17 cellular contexts compared by ENCODE assay signal in the genomic region with DNA sequence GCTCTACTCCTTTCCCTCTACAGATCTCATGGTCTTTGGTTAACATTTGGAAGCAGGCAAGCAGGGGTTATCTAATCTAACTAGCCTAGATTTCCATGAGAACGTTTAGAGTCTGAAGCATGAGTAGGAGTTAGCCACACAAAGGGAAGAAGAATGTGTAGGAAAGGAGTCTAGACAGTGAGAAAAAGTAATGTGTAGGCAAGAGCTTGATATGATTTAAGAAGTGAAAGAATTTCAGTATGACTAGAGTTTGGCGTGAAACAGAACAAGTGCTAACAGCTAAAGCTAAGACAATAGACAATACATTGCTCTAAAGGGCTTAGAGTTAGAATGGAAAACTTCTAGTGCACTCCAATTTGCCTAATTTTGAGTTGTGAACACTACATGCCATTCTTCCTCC. TPM values are rescaled to one million over a fixed set of nuclear protein-coding genes. Genes with fewer than 3 reads are reported as not detected.
DNase-seq lines count a peak whose midpoint lies in the region; ATAC-seq and TF ChIP-seq lines count a peak whose summit lies in the region.
"Had no signal": no experiment of that assay in that cellular context is flagged by ENCODE, and none has a peak within 500 bp of the region (broad histone marks: within the 10 kb centered on the region; RNA-seq: fewer than 3 reads in every experiment).

No MANE protein-coding gene starts in this region.

- H4K20me1 ChIP-seq in mammary epithelial cell (ENCODE audit: insufficient read depth, low read length) (no peaks in the 10 kb centered on the region), smooth muscle cell (ENCODE audit: low read depth) (no peaks in the 10 kb centered on the region)

- dilution Hi-C loops in mammary epithelial cell (cut with HindIII; ENCODE audit: low sequenced_read_pairs), result no loop called here

- H3K14ac ChIP-seq in neuronal stem cell (ENCODE audit: low read length), result no peak overlapping the region

- POLR2A ChIA-PET in MCF 10A (lab: Yijun Ruan, JAX), result interaction anchor here (1.2 to 1.5 kb wide), 2 partner anchors 8 to 9 kb away, joined by 3 read pairs; no protein-coding TSS in a partner anchor

- H3K79me2 ChIP-seq in mammary epithelial cell (ENCODE audit: insufficient read depth, low read length), result no peaks in the 10 kb centered on the region
- no peaks in the 10 kb centered on the region for H3K79me2 ChIP-seq in smooth muscle cell (ENCODE audit: low read depth)
- H3K79me2 ChIP-seq: hepatocyte had no signal

- H2BK15ac ChIP-seq in neuronal stem cell (ENCODE audit: low read length), result no peak overlapping the region

- WGBS in mammary epithelial cell (ENCODE audit: low coverage, missing lambda C conversion rate), result 25% methylated on average over 2 of the region's 2 CpGs
- WGBS in smooth muscle cell (ENCODE audit: low lambda C conversion rate), result 23% methylated on average over 2 of the region's 2 CpGs
- WGBS in neuronal stem cell (ENCODE audit: extremely low coverage in 2 of 2, insufficient read length in 2 of 2, insufficient replicate concordance in 1 of 2), 2 donors, result no CpG with 5 or more reads among the region's 2 CpGs

- intact Hi-C loops in mammary epithelial cell (cut with micrococcal nuclease) (no loop called here), MCF 10A (cut with micrococcal nuclease) (no loop called here)

- H3K4me1 ChIP-seq in mammary epithelial cell (ENCODE audit: insufficient read depth, low read length) (no peaks in the 10 kb centered on the region), smooth muscle cell (ENCODE audit: low read depth) (no peaks in the 10 kb centered on the region), neuronal stem cell (ENCODE audit: control insufficient read depth in 2 of 2, insufficient read depth in 1 of 2, low read depth in 1 of 2, low read length in 2 of 2) (no peaks in the 10 kb centered on the region)
- H3K4me1 ChIP-seq: suprapubic skin had no signal

- H3K18ac ChIP-seq in neuronal stem cell (ENCODE audit: low read length), result no peak overlapping the region

- no peaks in the 10 kb centered on the region for H3K79me1 ChIP-seq in neuronal stem cell (ENCODE audit: low read depth, low read length)

- H3K4me3 Mint-ChIP-seq in MCF 10A (ENCODE audit: unreplicated experiment), result no peak overlapping the region
- H3K4me3 Mint-ChIP-seq: activated CD4-positive, alpha-beta T cell treated with anti-CD3 and anti-CD28 coated beads for 36 hours; CD4-positive, alpha-beta T cell; T-helper 1 cell treated with Interleukin-12 subunit alpha and Interleukin-12 subunit beta and Interleukin-4 antibody, amounts not matched to agents 30 μg/mL and 1 μg/mL, for 36 hours had no signal

- H3K4me1 Mint-ChIP-seq in MCF 10A (ENCODE audit: insufficient read depth, unreplicated experiment), result peaks cover 18% of the 10 kb centered on the region
- H3K4me1 Mint-ChIP-seq: activated CD4-positive, alpha-beta T cell treated with anti-CD3 and anti-CD28 coated beads for 36 hours had no signal

- no peaks in the 10 kb centered on the region for H3K9me3 ChIP-seq in mammary epithelial cell (replicated peaks; ENCODE audit: insufficient read depth, low read length)
- no peaks in the 10 kb centered on the region for H3K9me3 ChIP-seq in smooth muscle cell (replicated peaks; ENCODE audit: low read depth)
- H3K9me3 ChIP-seq in neuronal stem cell (replicated peaks in 1 of 2; ENCODE audit: control insufficient read depth in 2 of 2, insufficient read depth in 1 of 2, low read depth in 1 of 2, low read length in 2 of 2), result no peaks in the 10 kb centered on the region
- H3K9me3 ChIP-seq: suprapubic skin had no signal

- H3K36me3 Mint-ChIP-seq in MCF 10A (ENCODE audit: insufficient read depth, unreplicated experiment), result no peaks in the 10 kb centered on the region

- H3F3A ChIP-seq in smooth muscle cell (ENCODE audit: low read depth), result no peaks in the 10 kb centered on the region

- BruUV-seq in mammary epithelial cell (replicated peaks; lab: Mats Ljungman, UMichigan) (no TSS peak), MCF 10A (replicated peaks; lab: Mats Ljungman, UMichigan) (no TSS peak)

- H3K4me3 ChIP-seq in mammary epithelial cell (replicated peaks in 1 of 3; ENCODE audit: insufficient read depth in 1 of 3, low read depth in 2 of 3, low read length in 3 of 3) (no peak overlapping the region), smooth muscle cell (no peak overlapping the region), neuronal stem cell (ENCODE audit: low read length in 2 of 2) (no peak overlapping the region)
- H3K4me3 ChIP-seq: hepatocyte, suprapubic skin had no signal

- H3K23ac ChIP-seq in neuronal stem cell (ENCODE audit: low read depth, low read length, poor library complexity), result no peak overlapping the region

- CTCF ChIA-PET in mammary epithelial cell (lab: Charles Lee; ENCODE audit: low non-redundant PET) (no interaction called here), MCF 10A (lab: Yijun Ruan, JAX) (no interaction called here)

- H3K9ac ChIP-seq in mammary epithelial cell (ENCODE audit: insufficient read depth, low read length) (no peak overlapping the region), smooth muscle cell (ENCODE audit: low read depth) (no peak overlapping the region), neuronal stem cell (ENCODE audit: low read depth, low read length, poor library complexity) (no peak overlapping the region)

- H4K91ac ChIP-seq in neuronal stem cell (ENCODE audit: low read depth, low read length, poor library complexity), result no peak overlapping the region

- no peak for DNase-seq in mammary epithelial cell
- DNase-seq in MCF 10A (ENCODE audit: unreplicated experiment), result no peak
- DNase-seq in smooth muscle cell (lab: John Stamatoyannopoulos, UW; ENCODE audit: unreplicated experiment), result no peak
- no peak for DNase-seq in neuronal stem cell (ENCODE audit: low spot score)
- DNase-seq: activated CD4-positive, alpha-beta T cell treated with anti-CD3 and anti-CD28 coated beads for 36 hours; activated T-cell treated with anti-CD3 and anti-CD28 coated beads, Interleukin-2, amount 50 U/mL, for 1 hour; CD4-positive, alpha-beta T cell; GF-D8; NCI-H2081 treated with DMSO at 0.1 percent for 48 hours; NCI-H774 had no signal

- no peaks in the 10 kb centered on the region for H3K27me3 ChIP-seq in mammary epithelial cell (ENCODE audit: insufficient read depth, low read length)
- peaks cover 8% of the 10 kb centered on the region for H3K27me3 ChIP-seq in smooth muscle cell (ENCODE audit: low read depth)
- H3K27me3 ChIP-seq in neuronal stem cell (ENCODE audit: control insufficient read depth in 3 of 3, insufficient read depth in 3 of 3, low read depth in 1 of 3, low read length in 3 of 3), result no peaks in the 10 kb centered on the region
- H3K27me3 ChIP-seq: suprapubic skin had no signal

- H3K4ac ChIP-seq in neuronal stem cell (ENCODE audit: low read length), result no peak overlapping the region

- peak overlapping the region; percentile 62 for H2AFZ ChIP-seq in mammary epithelial cell (ENCODE audit: low read depth, low read length)
- peak overlapping the region; percentile 53 for H2AFZ ChIP-seq in smooth muscle cell (ENCODE audit: low read depth)
- H2AFZ ChIP-seq in neuronal stem cell (ENCODE audit: low read length), result no peak overlapping the region
- H2AFZ ChIP-seq: hepatocyte had no signal

- H3K27me3 Mint-ChIP-seq in MCF 10A (ENCODE audit: insufficient read depth, unreplicated experiment), result no peaks in the 10 kb centered on the region
- H3K27me3 Mint-ChIP-seq: CD4-positive, alpha-beta T cell had no signal

- no peak overlapping the region for H3K27ac Mint-ChIP-seq in MCF 10A (ENCODE audit: low read depth, unreplicated experiment)
- H3K27ac Mint-ChIP-seq: activated CD4-positive, alpha-beta T cell treated with anti-CD3 and anti-CD28 coated beads for 36 hours; CD4-positive, alpha-beta T cell; T-helper 1 cell treated with Interleukin-12 subunit alpha and Interleukin-12 subunit beta and Interleukin-4 antibody, amounts not matched to agents 30 μg/mL and 1 μg/mL, for 36 hours had no signal

- peak; percentile 59 for ATAC-seq in HG02642 (IDR thresholded peaks at IDR 0.05; ENCODE audit: poor library complexity, unreplicated experiment)
- peak; percentile 89 for ATAC-seq in HG03442 (IDR thresholded peaks at IDR 0.05; ENCODE audit: unreplicated experiment)
- ATAC-seq in GM19328 (IDR thresholded peaks at IDR 0.05; ENCODE audit: unreplicated experiment), result no peak
- ATAC-seq in HG02970 (IDR thresholded peaks at IDR 0.05; ENCODE audit: low FRiP score, unreplicated experiment), result no peak
- ATAC-seq: activated CD4-positive, alpha-beta T cell treated with anti-CD3 and anti-CD28 coated beads for 36 hours had no signal

- H3K36me3 ChIP-seq in mammary epithelial cell (ENCODE audit: insufficient read depth, low read length) (no peaks in the 10 kb centered on the region), smooth muscle cell (ENCODE audit: low read depth) (no peaks in the 10 kb centered on the region), neuronal stem cell (replicated peaks in 1 of 2; ENCODE audit: control insufficient read depth in 2 of 2, insufficient read depth in 2 of 2, low read length in 2 of 2) (no peaks in the 10 kb centered on the region)
- H3K36me3 ChIP-seq: suprapubic skin had no signal

- TF ChIP-seq CTCF in mammary epithelial cell (conservative IDR thresholded peaks at IDR 0.05 in 1 of 2, IDR thresholded peaks at IDR 0.05 in 1 of 2; ENCODE audit: extremely low read depth in 1 of 2, insufficient read depth in 1 of 2, low read depth in 1 of 2, low read length in 2 of 2) (no peak), MCF 10A (IDR thresholded peaks at IDR 0.05; ENCODE audit: unreplicated experiment) (no peak), smooth muscle cell (IDR thresholded peaks at IDR 0.05; ENCODE audit: borderline replicate concordance, insufficient read depth, poor library complexity, severe bottlenecking) (no peak)

- H3K4me2 ChIP-seq in mammary epithelial cell (ENCODE audit: insufficient read depth, low read depth, low read length) (no peak overlapping the region), smooth muscle cell (peak overlapping the region; percentile 32), neuronal stem cell (ENCODE audit: insufficient read depth, low read length, poor library complexity, severe bottlenecking) (no peak overlapping the region)
- H3K4me2 ChIP-seq: hepatocyte had no signal

- H2AK5ac ChIP-seq in neuronal stem cell (ENCODE audit: low read depth, low read length), result no peak overlapping the region

- no peak overlapping the region for H4K8ac ChIP-seq in neuronal stem cell (ENCODE audit: low read depth, low read length)

- no peak overlapping the region for H3K27ac ChIP-seq in mammary epithelial cell (ENCODE audit: insufficient read depth, low read depth, low read length)
- H3K27ac ChIP-seq in smooth muscle cell (ENCODE audit: low read depth), result no peak overlapping the region
- no peak overlapping the region for H3K27ac ChIP-seq in neuronal stem cell (replicated peaks; ENCODE audit: low read length)
- H3K27ac ChIP-seq: hepatocyte, suprapubic skin had no signal

- no peak overlapping the region for H2BK12ac ChIP-seq in neuronal stem cell (ENCODE audit: low read length)

- H2BK120ac ChIP-seq in neuronal stem cell (ENCODE audit: low read depth, low read length), result no peak overlapping the region

- no peak overlapping the region for H2BK5ac ChIP-seq in neuronal stem cell (ENCODE audit: low read length)

- H3K9me3 Mint-ChIP-seq in MCF 10A (ENCODE audit: unreplicated experiment), result peaks cover 8% of the 10 kb centered on the region
- H3K9me3 Mint-ChIP-seq: CD4-positive, alpha-beta T cell; T-helper 1 cell treated with Interleukin-12 subunit alpha and Interleukin-12 subunit beta and Interleukin-4 antibody, amounts not matched to agents 30 μg/mL and 1 μg/mL, for 36 hours had no signal

- in situ Hi-C loops in mammary epithelial cell (cut with MboI; ENCODE audit: low sequenced_read_pairs in 2 of 2), result no loop called here

RNA-seq across cellular contexts. Expression of gene CXCL8, which starts 10.8 kb away (rescaled TPM):
- total RNA-seq in mammary epithelial cell, result 10 to 100 TPM in 1 of 2 donors, 1 to 10 TPM in 1; 1.0 to 14.0 TPM
- polyA plus RNA-seq in mammary epithelial cell, result 5.3 TPM
- polyA minus RNA-seq in mammary epithelial cell, result 12.8 TPM
- 17.0 and 36.2 TPM in 2 replicates for total RNA-seq in MCF 10A (2022)
- 28.7 and 37.9 TPM in 2 replicates for total RNA-seq in smooth muscle cell
- polyA plus RNA-seq in smooth muscle cell, result 8.7 and 10.2 TPM in 2 replicates
- polyA plus RNA-seq in neuronal stem cell (2013, experiment 1 of 2), result not detected
- polyA plus RNA-seq in neuronal stem cell (2013, experiment 2 of 2), result not detected

Comparison
In these comparisons a context has a peak if more than half of its experiments do, and no peak if none do; other contexts are left out.
1. ATAC-seq: peak in HG02642 (single experiment) and HG03442 (single experiment); none in GM19328 (single experiment) and HG02970 (single experiment).